In the genomic region with DNA sequence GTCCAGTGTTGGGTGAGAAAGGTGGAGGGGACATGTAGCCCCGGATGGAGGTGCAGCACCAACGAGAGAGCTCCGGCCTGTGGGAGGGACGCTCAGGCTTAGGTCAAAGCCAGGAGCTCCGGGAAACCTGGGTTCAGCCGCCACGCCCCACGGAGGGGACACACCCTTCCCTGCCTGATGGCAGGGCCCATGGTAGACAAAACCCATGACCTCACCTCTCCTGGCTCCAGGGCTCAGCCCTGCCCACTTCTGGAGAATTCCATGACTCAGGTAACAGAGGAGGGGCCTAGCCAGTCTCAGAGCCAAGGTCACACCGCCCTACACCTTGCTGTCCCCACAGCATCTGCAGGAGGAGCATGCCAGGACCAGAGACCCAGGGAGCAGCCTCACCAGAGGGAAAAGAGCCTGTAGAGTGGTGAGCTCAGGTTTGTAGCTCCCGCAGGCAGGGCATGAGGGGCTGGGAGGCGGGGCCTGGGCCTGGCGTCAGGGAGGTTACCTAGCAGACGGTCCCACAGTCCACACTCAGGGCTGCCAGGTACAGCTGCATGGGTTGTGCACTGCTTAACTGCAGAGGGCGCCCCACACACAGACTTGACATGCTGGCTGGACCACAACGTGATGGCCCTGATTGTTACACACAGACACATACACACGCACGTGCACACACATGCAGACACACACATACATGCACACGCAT, we compare ENCODE assay signal across 1 cellular context.
A peak's percentile ranks its signal among the peaks of the same experiment; 100 is the strongest.
TF ChIP-seq lines count a peak whose summit lies in the region.

No MANE protein-coding gene starts in this region.

TF ChIP-seq in HepG2, 621 proteins besides CTCF, POLR2A, EP300 and RAD21 (continued from another document and continues in another):
- TF ChIP-seq ZNF318 (CRISPR knock-in tag; IDR thresholded peaks at IDR 0.05) (no peak), ZNF792 (CRISPR knock-in tag; IDR thresholded peaks at IDR 0.05) (0 out of 2 replicates have a peak, but pooled peaks have one; percentile 11), JUND (CRISPR knock-in tag; IDR thresholded peaks at IDR 0.05) (peak; percentile 34; the same call in 1 of the 2 replicates), ZNF331 (CRISPR knock-in tag; IDR thresholded peaks at IDR 0.05) (0 out of 2 replicates have a peak, but pooled peaks have one; percentile 10), ZNF660 (CRISPR knock-in tag; IDR thresholded peaks at IDR 0.05; ENCODE audit: borderline replicate concordance, low read depth) (no peak), KLF15 (CRISPR knock-in tag; IDR thresholded peaks at IDR 0.05; ENCODE audit: borderline replicate concordance) (no peak), RBAK (CRISPR knock-in tag; IDR thresholded peaks at IDR 0.05) (0 out of 2 replicates have a peak, but pooled peaks have one; percentile 24), ZNF205 (CRISPR knock-in tag; IDR thresholded peaks at IDR 0.05) (no peak), JUN (CRISPR knock-in tag; IDR thresholded peaks at IDR 0.05) (peak; percentile 41; the same call in 1 of the 2 replicates), NRL (CRISPR knock-in tag; IDR thresholded peaks at IDR 0.05; ENCODE audit: borderline replicate concordance) (peak; percentile 45; the same call in 1 of the 2 replicates), RAD51 (IDR thresholded peaks at IDR 0.05; ENCODE audit: borderline replicate concordance) (no peak), HIVEP1 (CRISPR knock-in tag; IDR thresholded peaks at IDR 0.05) (0 out of 2 replicates have a peak, but pooled peaks have one; percentile 21), NBN (conservative IDR thresholded peaks at IDR 0.05) (no peak), ZNF784 (CRISPR knock-in tag; IDR thresholded peaks at IDR 0.05; ENCODE audit: borderline replicate concordance) (peak; percentile 68; the same call in 1 of the 2 replicates), ZBTB21 (CRISPR knock-in tag; IDR thresholded peaks at IDR 0.05) (0 out of 2 replicates have a peak, but pooled peaks have one; percentile 20), IRF2 (CRISPR knock-in tag; IDR thresholded peaks at IDR 0.05) (0 out of 2 replicates have a peak, but pooled peaks have one; percentile 40), ZNF367 (CRISPR knock-in tag; IDR thresholded peaks at IDR 0.05; ENCODE audit: borderline replicate concordance) (no peak), GATAD2A (CRISPR knock-in tag; IDR thresholded peaks at IDR 0.05) (peak; percentile 42; the same call in 1 of the 2 replicates), SALL1 (CRISPR knock-in tag; IDR thresholded peaks at IDR 0.05) (peak; percentile 44; the same call in 1 of the 2 replicates), MTF1 (CRISPR knock-in tag; IDR thresholded peaks at IDR 0.05) (no peak), ZNF646 (CRISPR knock-in tag; IDR thresholded peaks at IDR 0.05) (peak; percentile 78), SMAD1 (CRISPR knock-in tag; IDR thresholded peaks at IDR 0.05; ENCODE audit: borderline replicate concordance, low read depth) (peak; percentile 67; the same call in 1 of the 2 replicates), SMC3 (IDR thresholded peaks at IDR 0.05; ENCODE audit: low read length) (peak; percentile 67), MXI1 (IDR thresholded peaks at IDR 0.05; ENCODE audit: borderline replicate concordance, low read depth, low read length) (peak; percentile 31; the same call in 1 of the 3 replicates), GPN1 (CRISPR knock-in tag; IDR thresholded peaks at IDR 0.05; ENCODE audit: borderline replicate concordance) (no peak), CEBPB (IDR thresholded peaks at IDR 0.05; ENCODE audit: borderline replicate concordance, low read depth, low read length) (no peak), MAFG (CRISPR knock-in tag; IDR thresholded peaks at IDR 0.05) (no peak), NFE2L2 (IDR thresholded peaks at IDR 0.05; ENCODE audit: low read length) (no peak)
- TF ChIP-seq, protein P1, sequence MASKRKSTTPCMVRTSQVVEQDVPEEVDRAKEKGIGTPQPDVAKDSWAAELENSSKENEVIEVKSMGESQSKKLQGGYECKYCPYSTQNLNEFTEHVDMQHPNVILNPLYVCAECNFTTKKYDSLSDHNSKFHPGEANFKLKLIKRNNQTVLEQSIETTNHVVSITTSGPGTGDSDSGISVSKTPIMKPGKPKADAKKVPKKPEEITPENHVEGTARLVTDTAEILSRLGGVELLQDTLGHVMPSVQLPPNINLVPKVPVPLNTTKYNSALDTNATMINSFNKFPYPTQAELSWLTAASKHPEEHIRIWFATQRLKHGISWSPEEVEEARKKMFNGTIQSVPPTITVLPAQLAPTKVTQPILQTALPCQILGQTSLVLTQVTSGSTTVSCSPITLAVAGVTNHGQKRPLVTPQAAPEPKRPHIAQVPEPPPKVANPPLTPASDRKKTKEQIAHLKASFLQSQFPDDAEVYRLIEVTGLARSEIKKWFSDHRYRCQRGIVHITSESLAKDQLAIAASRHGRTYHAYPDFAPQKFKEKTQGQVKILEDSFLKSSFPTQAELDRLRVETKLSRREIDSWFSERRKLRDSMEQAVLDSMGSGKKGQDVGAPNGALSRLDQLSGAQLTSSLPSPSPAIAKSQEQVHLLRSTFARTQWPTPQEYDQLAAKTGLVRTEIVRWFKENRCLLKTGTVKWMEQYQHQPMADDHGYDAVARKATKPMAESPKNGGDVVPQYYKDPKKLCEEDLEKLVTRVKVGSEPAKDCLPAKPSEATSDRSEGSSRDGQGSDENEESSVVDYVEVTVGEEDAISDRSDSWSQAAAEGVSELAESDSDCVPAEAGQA (IDR thresholded peaks at IDR 0.05; ENCODE audit: low read depth), result no peak
- TF ChIP-seq, protein P1 (CRISPR knock-in tag; IDR thresholded peaks at IDR 0.05; ENCODE audit: borderline replicate concordance), result no peak
- TF ChIP-seq, protein P2, sequence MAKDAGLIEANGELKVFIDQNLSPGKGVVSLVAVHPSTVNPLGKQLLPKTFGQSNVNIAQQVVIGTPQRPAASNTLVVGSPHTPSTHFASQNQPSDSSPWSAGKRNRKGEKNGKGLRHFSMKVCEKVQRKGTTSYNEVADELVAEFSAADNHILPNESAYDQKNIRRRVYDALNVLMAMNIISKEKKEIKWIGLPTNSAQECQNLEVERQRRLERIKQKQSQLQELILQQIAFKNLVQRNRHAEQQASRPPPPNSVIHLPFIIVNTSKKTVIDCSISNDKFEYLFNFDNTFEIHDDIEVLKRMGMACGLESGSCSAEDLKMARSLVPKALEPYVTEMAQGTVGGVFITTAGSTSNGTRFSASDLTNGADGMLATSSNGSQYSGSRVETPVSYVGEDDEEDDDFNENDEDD (CRISPR knock-in tag; IDR thresholded peaks at IDR 0.05; ENCODE audit: borderline replicate concordance), result 0 out of 2 replicates have a peak, but pooled peaks have one; percentile 8
